Comparison of ENCODE assay signal across 28 cellular contexts in the genomic region with DNA sequence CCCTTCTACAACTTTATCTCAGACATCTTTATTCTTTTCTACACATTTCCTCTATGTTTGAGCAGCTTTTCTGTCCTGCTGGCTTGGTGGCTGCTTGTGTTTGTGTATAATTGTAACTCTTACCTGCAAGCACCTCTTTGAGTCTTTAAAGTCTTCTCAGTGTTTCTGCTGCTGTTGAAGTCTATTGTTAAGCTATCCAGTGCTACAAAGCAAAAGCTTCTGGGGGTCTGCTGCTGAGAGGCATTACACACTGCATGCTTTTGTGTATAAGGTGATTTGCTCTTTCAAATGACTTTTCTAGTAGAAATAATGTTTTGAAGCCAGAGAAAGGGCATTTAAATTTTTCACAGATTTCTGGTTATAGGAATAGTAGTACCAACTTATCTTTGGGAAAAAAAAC.
"Had no signal": no experiment of that assay in that cellular context is flagged by ENCODE, and none has a peak within 500 bp of the region (broad histone marks: within the 10 kb centered on the region; RNA-seq: fewer than 3 reads in every experiment).

No MANE protein-coding gene starts in this region.

- H3K9me3 ChIP-seq: colonic mucosa, ovary, sigmoid colon, thyroid gland, vagina had no signal

- DNase-seq: colonic mucosa; effector CD8-positive, alpha-beta T cell; endodermal cell; foreskin fibroblast; gastrocnemius medialis; head of caudate nucleus; immature natural killer cell; islet precursor cell; mesenchymal stem cell; midbrain; naive thymus-derived CD4-positive, alpha-beta T cell; occipital lobe; ovary; posterior cingulate gyrus; psoas muscle; right cardiac atrium; sigmoid colon; stimulated activated CD4-positive, alpha-beta T cell treated with anti-CD3 and anti-CD28 coated beads, Interleukin-2, amount 100 ng/mL, for 24 hours; stimulated activated CD4-positive, alpha-beta T cell treated with anti-CD3 and anti-CD28 coated beads, Interleukin-4, amount 100 ng/mL, for 24 hours; stimulated activated naive CD4-positive, alpha-beta T cell treated with Interleukin-2 at 50 U/mL for 16 hours; stomach; thyroid gland; trophoblast cell had no signal

- H3K27ac ChIP-seq: colonic mucosa, epithelial cell of prostate, gastrocnemius medialis, ovary, psoas muscle, sigmoid colon, stomach, thyroid gland, vagina had no signal

- H3K4me1 ChIP-seq: colonic mucosa, gastrocnemius medialis, psoas muscle, sigmoid colon, stomach, thyroid gland, vagina had no signal

- H3K27me3 ChIP-seq: colonic mucosa, gastrocnemius medialis, ovary, sigmoid colon, stomach, thyroid gland, vagina had no signal

- H3K36me3 ChIP-seq: colonic mucosa, gastrocnemius medialis, ovary, sigmoid colon, stomach, thyroid gland, vagina had no signal

- ATAC-seq: esophagus mucosa; gastrocnemius medialis; naive thymus-derived CD4-positive, alpha-beta T cell; psoas muscle; right cardiac atrium; stimulated activated effector memory CD8-positive, alpha-beta T cell treated with anti-CD3 and anti-CD28 coated beads, Interleukin-12 subunit alpha, Interleukin-12 subunit beta, amount 100 ng/mL, for 72 hours had no signal

- H3K4me3 ChIP-seq: colonic mucosa, gastrocnemius medialis, lung, ovary, psoas muscle, sigmoid colon, stomach, thyroid gland, vagina had no signal
